ENCODE assay signal across 9 cellular contexts in the genomic region with DNA sequence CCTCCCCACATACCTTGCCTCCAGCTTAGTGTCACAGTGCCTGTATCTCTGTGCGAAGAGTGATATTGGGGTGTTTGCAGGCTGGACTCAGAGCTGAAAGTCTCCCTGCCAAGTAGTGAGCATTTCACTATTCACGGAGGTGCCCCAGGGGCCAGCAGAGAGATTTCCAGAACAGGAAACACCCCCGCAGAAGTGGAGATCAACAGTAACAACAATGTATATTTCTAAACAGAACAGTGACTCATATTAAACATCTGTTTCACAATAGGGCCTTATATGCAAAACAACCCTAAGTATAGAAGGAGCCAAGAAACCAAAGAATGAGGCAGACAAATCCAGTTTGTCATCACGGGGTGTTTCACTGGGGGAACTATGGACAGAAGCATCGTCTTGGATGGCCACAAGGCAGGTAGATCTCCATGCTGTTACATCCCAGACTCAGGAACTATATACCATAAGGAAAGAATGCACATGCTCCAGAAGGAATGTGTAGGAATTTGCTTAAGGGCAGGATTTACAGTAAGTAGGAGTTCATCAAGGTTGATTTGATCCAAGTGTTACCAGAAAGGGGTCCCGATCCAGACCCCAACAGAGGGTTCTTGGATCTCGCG.
DNase-seq lines count a peak whose midpoint lies in the region; ATAC-seq lines count a peak whose summit lies in the region.
"Had no signal": no experiment of that assay in that cellular context is flagged by ENCODE, and none has a peak within 500 bp of the region (broad histone marks: within the 10 kb centered on the region; RNA-seq: fewer than 3 reads in every experiment).

No MANE protein-coding gene starts in this region.

- DNase-seq in CD1c-positive myeloid dendritic cell (ENCODE audit: extremely low spot score) (peak; percentile 94), hepatic stellate cell (ENCODE audit: low spot score) (peak; percentile 53), germinal center (ENCODE audit: low spot score) (no peak), NCI-H1105 treated with DMSO at 0.1 percent for 48 hours (lab: John Stamatoyannopoulos, UW) (no peak)
- DNase-seq in activated CD4-positive, alpha-beta T cell treated with anti-CD3 and anti-CD28 coated beads, Interleukin-2, amount 50 U/mL, for 48 hours = peak; percentile 48 to 61
- peak; percentile 44 for DNase-seq in stimulated activated CD8-positive, alpha-beta memory T cell treated with anti-CD3 and anti-CD28 coated beads, Interleukin-4, amount 100 ng/mL, for 48 hours
- DNase-seq: naive B cell had no signal

- ATAC-seq in GM19438 (IDR thresholded peaks at IDR 0.05; ENCODE audit: low read depth, unreplicated experiment) (peak; percentile 71), HG03469 (IDR thresholded peaks at IDR 0.05; ENCODE audit: unreplicated experiment) (peak; percentile 92)

Comparison
In these comparisons a context has a peak if more than half of its experiments do, and no peak if none do; other contexts are left out.
1. DNase-seq: peak in CD1c-positive myeloid dendritic cell (single experiment), activated CD4-positive, alpha-beta T cell treated with anti-CD3 and anti-CD28 coated beads, Interleukin-2, amount 50 U/mL, for 48 hours (2 of 2), hepatic stellate cell (single experiment) and stimulated activated CD8-positive, alpha-beta memory T cell treated with anti-CD3 and anti-CD28 coated beads, Interleukin-4, amount 100 ng/mL, for 48 hours (single experiment); none in germinal center (single experiment) and NCI-H1105 treated with DMSO at 0.1 percent for 48 hours (single experiment).